Comparison of ENCODE assay signal across 8 cellular contexts in the genomic region with DNA sequence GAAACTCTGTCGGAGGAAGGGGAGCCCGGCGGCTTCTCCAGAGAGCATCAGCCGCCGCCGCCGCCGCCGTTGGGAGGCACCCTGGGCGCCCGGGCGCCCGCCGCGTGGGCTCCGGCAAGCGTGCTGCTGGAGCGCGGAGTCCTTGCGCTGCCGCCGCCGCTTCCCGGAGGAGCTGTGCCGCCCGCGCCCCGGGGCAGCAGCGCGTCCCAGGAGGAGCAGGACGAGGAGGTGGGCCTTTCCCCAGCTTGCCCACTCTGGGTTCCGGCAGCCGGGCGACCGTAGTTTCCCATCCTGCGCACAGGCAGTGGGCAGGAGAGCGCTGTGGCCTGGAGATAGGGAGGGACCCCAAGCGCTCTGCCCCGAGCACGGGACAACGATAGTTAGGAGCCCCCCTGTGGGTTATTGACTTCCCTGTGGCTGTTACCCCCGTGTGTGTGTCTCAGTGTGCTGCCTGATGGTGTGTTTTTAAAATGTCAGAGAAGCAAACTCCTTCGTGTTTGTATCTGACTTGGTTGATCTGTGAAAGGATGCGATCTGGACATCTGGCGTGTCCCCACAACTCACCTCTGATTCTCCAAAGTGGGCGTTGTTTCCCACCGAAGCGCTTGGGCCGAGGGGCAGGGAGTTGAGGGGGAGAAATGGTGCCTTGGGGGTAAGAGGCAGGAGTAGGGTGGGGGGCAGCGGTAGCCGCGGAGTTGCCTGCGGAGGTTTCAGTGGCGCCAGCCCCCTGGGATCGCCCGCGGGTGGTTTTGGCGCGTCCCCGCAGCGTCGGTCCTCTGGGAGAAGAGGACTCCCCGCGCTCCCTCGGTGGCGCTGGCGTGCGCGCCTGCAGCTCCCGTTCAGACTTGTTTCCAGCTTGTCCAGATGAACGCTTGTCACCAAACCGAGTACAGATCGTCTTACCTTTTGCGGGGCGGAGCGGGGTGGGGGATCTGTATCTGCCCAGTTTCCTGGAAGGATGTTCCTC. TPM values are rescaled to one million over a fixed set of nuclear protein-coding genes. Genes with fewer than 3 reads are reported as not detected.
A peak's percentile ranks its signal among the peaks of the same experiment; 100 is the strongest.
DNase-seq lines count a peak whose midpoint lies in the region; ATAC-seq and TF ChIP-seq lines count a peak whose summit lies in the region.

No MANE protein-coding gene starts in this region.

- peak; percentile 38 to 39 for ATAC-seq in activated naive CD4-positive, alpha-beta T cell treated with anti-CD3 and anti-CD28 coated beads, Interleukin-2, amount 50 U/mL, for 72 hours
- no peak for ATAC-seq in HG03565 (IDR thresholded peaks at IDR 0.05; ENCODE audit: unreplicated experiment)

- no peaks in the 10 kb centered on the region for H3K4me1 ChIP-seq in GM23248 (ENCODE audit: insufficient read depth)
- H3K4me1 ChIP-seq in left ventricle myocardium inferior, result peaks cover 69% of the 10 kb centered on the region
- H3K4me1 ChIP-seq in trophoblast cell (ENCODE audit: control insufficient read depth in 1 of 2, insufficient read depth in 2 of 2, low read length in 2 of 2), result peaks cover 2 to 3% of the 10 kb centered on the region in 2 experiments

- no peak for TF ChIP-seq CTCF in left ventricle myocardium inferior (IDR thresholded peaks at IDR 0.05; ENCODE audit: borderline replicate concordance)

- no peak overlapping the region for H3K4ac ChIP-seq in trophoblast cell (ENCODE audit: low read depth, low read length)

- no peak overlapping the region for H4K91ac ChIP-seq in trophoblast cell (ENCODE audit: low read depth, low read length)

- no peaks in the 10 kb centered on the region for H3F3A ChIP-seq in GM23248 (ENCODE audit: insufficient read depth)

- no peak overlapping the region for H3K27ac ChIP-seq in GM23248
- peak overlapping the region; percentile 87 for H3K27ac ChIP-seq in left ventricle myocardium inferior (replicated peaks)
- no peak overlapping the region for H3K27ac ChIP-seq in trophoblast cell (ENCODE audit: low read depth, low read length)

- H3K9ac ChIP-seq in GM23248 (peak overlapping the region; percentile 22), trophoblast cell (ENCODE audit: low read length) (no peak overlapping the region)

- no peak overlapping the region for H2AK5ac ChIP-seq in trophoblast cell (ENCODE audit: low read length)

- H3K36me3 ChIP-seq in GM23248 (ENCODE audit: low read depth), result no peaks in the 10 kb centered on the region
- no peaks in the 10 kb centered on the region for H3K36me3 ChIP-seq in left ventricle myocardium inferior
- no peaks in the 10 kb centered on the region for H3K36me3 ChIP-seq in trophoblast cell (ENCODE audit: control insufficient read depth in 1 of 2, insufficient read depth in 2 of 2, low read length in 2 of 2)

- H3K23ac ChIP-seq in trophoblast cell (ENCODE audit: low read length), result no peak overlapping the region

- H3K27me3 ChIP-seq in GM23248 (replicated peaks; ENCODE audit: insufficient read depth) (peaks cover 22% of the 10 kb centered on the region; the same call in 1 of the 2 replicates), left ventricle myocardium inferior (ENCODE audit: low read depth) (peaks cover 25% of the 10 kb centered on the region), trophoblast cell (ENCODE audit: insufficient read depth, low read length) (no peaks in the 10 kb centered on the region)

- H2AFZ ChIP-seq in GM23248 (peak overlapping the region; percentile 80), trophoblast cell (ENCODE audit: insufficient read depth, low read length, poor library complexity) (peak overlapping the region; percentile 56)

- in situ Hi-C loops in GM23248 (cut with MboI), result no loop called here

- no peak overlapping the region for H2BK5ac ChIP-seq in trophoblast cell (ENCODE audit: low read depth, low read length, poor library complexity)

- peak overlapping the region; percentile 76 for H3K4me2 ChIP-seq in GM23248 (ENCODE audit: unreplicated experiment)
- H3K4me2 ChIP-seq in trophoblast cell (ENCODE audit: low read length), result peak overlapping the region; percentile 87

- H3K4me3 ChIP-seq in GM23248 (peak overlapping the region; percentile 74), left ventricle myocardium inferior (peak overlapping the region; percentile 89), trophoblast cell (ENCODE audit: low read depth, low read length) (peak overlapping the region; percentile 82)

- H4K20me1 ChIP-seq in GM23248 (ENCODE audit: insufficient read depth), result no peaks in the 10 kb centered on the region

- H3K79me1 ChIP-seq in trophoblast cell (ENCODE audit: low read length), result no peaks in the 10 kb centered on the region

- no peaks in the 10 kb centered on the region for H3K9me3 ChIP-seq in GM23248 (ENCODE audit: low read depth)
- no peaks in the 10 kb centered on the region for H3K9me3 ChIP-seq in left ventricle myocardium inferior (replicated peaks)
- H3K9me3 ChIP-seq in trophoblast cell (ENCODE audit: insufficient read depth, low read depth, low read length), result peaks cover 2% of the 10 kb centered on the region

- H3K18ac ChIP-seq in trophoblast cell (ENCODE audit: low read length), result no peak overlapping the region

- 1% methylated on average over 59 to 63 of the region's 76 CpGs for WGBS in GM23248 (ENCODE audit: low coverage in 1 of 2, low lambda C conversion rate in 2 of 2, missing lambda C conversion rate in 2 of 2), 2 experiments
- WGBS in trophoblast cell (ENCODE audit: extremely low coverage, insufficient coverage, insufficient read length), result no CpG with 5 or more reads among the region's 76 CpGs

- H3K79me2 ChIP-seq in GM23248 (ENCODE audit: insufficient read depth) (no peaks in the 10 kb centered on the region), trophoblast cell (ENCODE audit: control insufficient read depth, insufficient read depth, low read length, poor library complexity) (no peaks in the 10 kb centered on the region)

- H2BK12ac ChIP-seq in trophoblast cell (ENCODE audit: low read length), result no peak overlapping the region

- no peaks in the 10 kb centered on the region for H3K9me2 ChIP-seq in GM23248 (ENCODE audit: insufficient read depth)

- H3K9me3 Mint-ChIP-seq in activated naive CD4-positive, alpha-beta T cell treated with anti-CD3 and anti-CD28 coated beads, Interleukin-2, amount 50 U/mL, for 72 hours, result no peaks in the 10 kb centered on the region

- no peak overlapping the region for H4K8ac ChIP-seq in trophoblast cell (ENCODE audit: low read depth, low read length)

- H3K27ac Mint-ChIP-seq in activated naive CD4-positive, alpha-beta T cell treated with anti-CD3 and anti-CD28 coated beads, Interleukin-2, amount 50 U/mL, for 72 hours, result no peak overlapping the region

- intact Hi-C loops in left ventricle myocardium inferior (cut with micrococcal nuclease), result no loop called here

- peak; percentile 17 for DNase-seq in ELR (ENCODE audit: low read depth)
- peak; percentile 72 for DNase-seq in GM23248
- peak; percentile 82 for DNase-seq in NCI-H146 (lab: John Stamatoyannopoulos, UW)
- peak in 1 of 2 donors; percentile 28 for DNase-seq in activated naive CD4-positive, alpha-beta T cell treated with anti-CD3 and anti-CD28 coated beads, Interleukin-2, amount 50 U/mL, for 72 hours (ENCODE audit: low spot score in 2 of 2)
- DNase-seq in left ventricle myocardium inferior, result peak; percentile 57
- peak; percentile 60 to 65 for DNase-seq in trophoblast cell
- DNase-seq in H4 (ENCODE audit: low spot score), result no peak

- no peak overlapping the region for H4K12ac ChIP-seq in trophoblast cell (ENCODE audit: low read depth, low read length)

- H3K36me3 Mint-ChIP-seq in activated naive CD4-positive, alpha-beta T cell treated with anti-CD3 and anti-CD28 coated beads, Interleukin-2, amount 50 U/mL, for 72 hours, result no peaks in the 10 kb centered on the region

- H3K14ac ChIP-seq in trophoblast cell (ENCODE audit: low read length), result no peak overlapping the region

- H2BK120ac ChIP-seq in trophoblast cell (ENCODE audit: insufficient read depth, low read length, poor library complexity), result no peak overlapping the region

RNA-seq across cellular contexts. Expression of gene MAST4, which starts 0.9 kb away (rescaled TPM):
- total RNA-seq in GM23248 (2014; rRNA removed; shearing (Covaris generic)), result 4.2 and 20.0 TPM in 2 replicates
- 6.0 and 6.5 TPM in 2 replicates for polyA plus RNA-seq in GM23248 (2016; fragmentation: Nextera tagmentation; extraction: Ambion mirVana)
- 10 to 100 TPM; 29.5 to 41.7 TPM for total RNA-seq in activated naive CD4-positive, alpha-beta T cell treated with anti-CD3 and anti-CD28 coated beads, Interleukin-2, amount 50 U/mL, for 72 hours
- total RNA-seq in left ventricle myocardium inferior, result 55.7 TPM
- polyA plus RNA-seq in trophoblast cell (2013), result 46.0 and 48.0 TPM in 2 replicates
- total RNA-seq in H4 (2014; rRNA removed; shearing (Covaris generic)), result 0.75 and 0.97 TPM in 2 replicates
